20 cellular contexts compared by ENCODE assay signal in genomic region chr3:129545951-129546350, GRCh38. TPM values are rescaled to one million over a fixed set of nuclear protein-coding genes. Genes with fewer than 3 reads are reported as not detected.
"Had no signal": no experiment of that assay in that cellular context is flagged by ENCODE, and none has a peak within 500 bp of the region (broad histone marks: within the 10 kb centered on the region; RNA-seq: fewer than 3 reads in every experiment).

No MANE protein-coding gene starts in this region.

RNA-seq across cellular contexts. Expression of gene H1-8, which starts 3.0 kb away (rescaled TPM):
- total RNA-seq: activated naive CD4-positive, alpha-beta T cell treated with anti-CD3 and anti-CD28 coated beads for 36 hours; activated naive CD4-positive, alpha-beta T cell treated with anti-CD3 and anti-CD28 coated beads, Interleukin-2, amount 50 U/mL, for 72 hours; activated naive CD8-positive, alpha-beta T cell treated with anti-CD3 and anti-CD28 coated beads for 36 hours; activated naive CD8-positive, alpha-beta T cell treated with anti-CD3 and anti-CD28 coated beads, Interleukin-2, amount 10 ng/mL, durations not matched to agents 7 days and 5 days; activated T-cell treated with anti-CD3 and anti-CD28 coated beads, Interleukin-2, amount 50 U/mL, for 4 hours; activated T-cell treated with anti-CD3 and anti-CD28 coated beads, Interleukin-2, amount 50 U/mL, for 72 hours; activated T-helper 1 cell treated with anti-CD3 and anti-CD28 coated beads, Interleukin-12 subunit alpha, Interleukin-12 subunit beta, Interleukin-2, Interleukin-4 antibody, amounts not matched to agents 30 ng/mL and 10 ng/mL and 1 ng/mL, durations not matched to agents 14 hours and 24 hours and 36 hours; activated T-helper 17 cell treated with anti-CD3 and anti-CD28 coated beads, Interleukin-2, amount 50 U/mL, for 72 hours; activated T-helper 2 cell treated with anti-CD3 and anti-CD28 coated beads, Interferon-gamma antibody, Interleukin-2, Interleukin-4, amounts not matched to agents 10 μg/mL and 5 μg/mL and 100 μg/mL, durations not matched to agents 14 hours and 24 hours and 36 hours; adrenal gland; aorta; ascending aorta; astrocyte; body of pancreas; breast epithelium; bronchial epithelial cell; cardiac muscle cell; cardiac septum; cerebellum; chondrocyte had no signal

RNA-seq across cellular contexts. Expression of gene RHO, which starts 17.5 kb away (rescaled TPM):
- total RNA-seq: activated naive CD4-positive, alpha-beta T cell treated with anti-CD3 and anti-CD28 coated beads for 36 hours; activated naive CD4-positive, alpha-beta T cell treated with anti-CD3 and anti-CD28 coated beads, Interleukin-2, amount 50 U/mL, for 72 hours; activated naive CD8-positive, alpha-beta T cell treated with anti-CD3 and anti-CD28 coated beads for 36 hours; activated naive CD8-positive, alpha-beta T cell treated with anti-CD3 and anti-CD28 coated beads, Interleukin-2, amount 10 ng/mL, durations not matched to agents 7 days and 5 days; activated T-cell treated with anti-CD3 and anti-CD28 coated beads, Interleukin-2, amount 50 U/mL, for 4 hours; activated T-cell treated with anti-CD3 and anti-CD28 coated beads, Interleukin-2, amount 50 U/mL, for 72 hours; activated T-helper 1 cell treated with anti-CD3 and anti-CD28 coated beads, Interleukin-12 subunit alpha, Interleukin-12 subunit beta, Interleukin-2, Interleukin-4 antibody, amounts not matched to agents 30 ng/mL and 10 ng/mL and 1 ng/mL, durations not matched to agents 14 hours and 24 hours and 36 hours; activated T-helper 17 cell treated with anti-CD3 and anti-CD28 coated beads, Interleukin-2, amount 50 U/mL, for 72 hours; activated T-helper 2 cell treated with anti-CD3 and anti-CD28 coated beads, Interferon-gamma antibody, Interleukin-2, Interleukin-4, amounts not matched to agents 10 μg/mL and 5 μg/mL and 100 μg/mL, durations not matched to agents 14 hours and 24 hours and 36 hours; adrenal gland; ascending aorta; astrocyte; body of pancreas; bronchial epithelial cell; cardiac muscle cell; cardiac septum; cerebellum; chondrocyte had no signal
